20 cellular contexts compared by ENCODE assay signal in the genomic region with DNA sequence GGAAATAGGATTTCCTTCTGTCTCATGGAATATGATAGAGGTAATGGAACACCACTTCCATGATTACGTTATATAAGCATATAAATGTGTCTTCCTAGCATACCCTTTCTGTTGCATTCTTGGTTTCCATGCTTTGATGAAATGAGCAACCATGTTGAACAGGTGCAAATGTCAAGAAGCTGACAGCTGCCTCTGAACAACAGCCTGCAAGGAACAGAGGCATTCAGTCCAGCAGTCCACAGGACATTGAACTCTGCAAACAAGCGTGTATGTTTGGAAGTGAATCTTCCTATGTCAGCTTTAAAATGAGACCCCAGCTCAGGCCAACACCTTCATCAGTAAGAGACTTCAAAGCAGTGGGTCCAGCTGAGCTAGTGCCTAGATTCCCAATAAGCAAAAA.
DNase-seq lines count a peak whose midpoint lies in the region; ATAC-seq, FAIRE-seq and TF ChIP-seq lines count a peak whose summit lies in the region.
"Had no signal": no experiment of that assay in that cellular context is flagged by ENCODE, and none has a peak within 500 bp of the region (broad histone marks: within the 10 kb centered on the region; RNA-seq: fewer than 3 reads in every experiment).

No MANE protein-coding gene starts in this region.

- no peak overlapping the region for H3K4me2 ChIP-seq in HepG2 (ENCODE audit: low read depth, low read length)
- H3K4me2 ChIP-seq: A549; BLaER1 treated with 17β-estradiol and CSF1 and Interleukin-3, amounts not matched to agents 10 nM and 100 nM had no signal

- no peaks in the 10 kb centered on the region for H3K79me2 ChIP-seq in HepG2 (ENCODE audit: insufficient read depth, low read length)

- H3K4me1 ChIP-seq in HepG2 (ENCODE audit: insufficient read depth, low read length): peaks cover 26% of the 10 kb centered on the region
- H3K4me1 ChIP-seq in right lobe of liver: no peaks in the 10 kb centered on the region
- H3K4me1 ChIP-seq: A549; BLaER1 treated with 17β-estradiol and CSF1 and Interleukin-3, amounts not matched to agents 10 nM and 100 nM; Caco-2 had no signal

- H3K27ac ChIP-seq in HepG2 (ENCODE audit: extremely low read length, insufficient read depth, low read length) (no peak overlapping the region), right lobe of liver (no peak overlapping the region)
- H3K27ac ChIP-seq: 22Rv1; A549; BLaER1 treated with 17β-estradiol and CSF1 and Interleukin-3, amounts not matched to agents 10 nM and 100 nM; C4-2B had no signal

- H3K4me3 ChIP-seq in HepG2 (replicated peaks in 1 of 3; ENCODE audit: insufficient read depth in 1 of 3, low read depth in 2 of 3, low read length in 3 of 3) (no peak overlapping the region), right lobe of liver (no peak overlapping the region)
- H3K4me3 ChIP-seq: A549; BLaER1 treated with 17β-estradiol and CSF1 and Interleukin-3, amounts not matched to agents 10 nM and 100 nM had no signal

- intact Hi-C loops in HepG2 (cut with micrococcal nuclease; ENCODE audit: unreplicated experiment): no loop called here
- intact Hi-C loops in right lobe of liver (cut with DNase I): no loop called here

- TF ChIP-seq EP300 in HepG2 (IDR thresholded peaks at IDR 0.05; ENCODE audit: low read depth in 2 of 2, low read length in 2 of 2) (no peak), HepG2 (CRISPR knock-in tag; IDR thresholded peaks at IDR 0.05; ENCODE audit: borderline replicate concordance) (no peak)

- no peak for TF ChIP-seq RAD21 in HepG2 (CRISPR knock-in tag; IDR thresholded peaks at IDR 0.05)

- H3K9ac ChIP-seq in HepG2 (ENCODE audit: insufficient read depth, low read depth, low read length): no peak overlapping the region
- H3K9ac ChIP-seq: BLaER1 treated with 17β-estradiol and CSF1 and Interleukin-3, amounts not matched to agents 10 nM and 100 nM had no signal

- DNase-seq in HepG2 (ENCODE audit: low spot score) (no peak), right lobe of liver (no peak), myocyte (ENCODE audit: low read depth) (peak; percentile 56), GM20000 (ENCODE audit: low spot score) (no peak), NCI-H2029 treated with DMSO at 0.1 percent for 48 hours (lab: John Stamatoyannopoulos, UW) (no peak)
- DNase-seq: AML-193; Caco-2; Calu3; CD4-positive, alpha-beta T cell; CD8-positive, alpha-beta T cell; DMS79 treated with DMSO at 0.1 percent for 48 hours; GF-D8 had no signal

- CTCF ChIA-PET in HepG2 (lab: Yijun Ruan, JAX; ENCODE audit: low intra/inter-chr PET ratio, low total read pairs): no interaction called here

- POLR2A ChIA-PET in HepG2 (lab: Yijun Ruan, JAX): interaction anchor here (1.0 kb wide), 1 partner anchor 116 kb away, joined by 3 read pairs; no protein-coding TSS in a partner anchor

- no TSS peak for BruUV-seq in HepG2 (replicated peaks; lab: Mats Ljungman, UMichigan)

- TF ChIP-seq CTCF in HepG2 (CRISPR knock-in tag; IDR thresholded peaks at IDR 0.05) (no peak), right lobe of liver (IDR thresholded peaks at IDR 0.05) (no peak), GM20000 (IDR thresholded peaks at IDR 0.05; ENCODE audit: extremely low read depth, missing control alignments) (no peak)

- H3K27me3 ChIP-seq in HepG2 (ENCODE audit: control insufficient read depth in 1 of 2, insufficient read depth in 2 of 2, low read length in 2 of 2) (no peaks in the 10 kb centered on the region), right lobe of liver (no peaks in the 10 kb centered on the region)
- H3K27me3 ChIP-seq: BLaER1 treated with 17β-estradiol and CSF1 and Interleukin-3, amounts not matched to agents 10 nM and 100 nM had no signal

- no peaks in the 10 kb centered on the region for H4K20me1 ChIP-seq in HepG2 (ENCODE audit: insufficient read depth, low read length)
- H4K20me1 ChIP-seq: BLaER1 treated with 17β-estradiol and CSF1 and Interleukin-3, amounts not matched to agents 10 nM and 100 nM had no signal

- H3K9me3 ChIP-seq in HepG2 (ENCODE audit: low read length) (no peaks in the 10 kb centered on the region), right lobe of liver (no peaks in the 10 kb centered on the region)
- H3K9me3 ChIP-seq: A549; BLaER1 treated with 17β-estradiol and CSF1 and Interleukin-3, amounts not matched to agents 10 nM and 100 nM; Caco-2 had no signal

- ATAC-seq in HepG2: peak; percentile 70
- ATAC-seq in right lobe of liver: no peak
- ATAC-seq: A549; CD8-positive, alpha-beta T cell had no signal

- in situ Hi-C loops in HepG2 (cut with HindIII; ENCODE audit: extremely low pct_ligation_motif_present, low pct_unique_long_range_greater_than_20kb): no loop called here

- TF ChIP-seq POLR2A in HepG2 (IDR thresholded peaks at IDR 0.05; ENCODE audit: insufficient read depth in 1 of 2, low read depth in 2 of 2, low read length in 2 of 2) (no peak), right lobe of liver (IDR thresholded peaks at IDR 0.05) (no peak)

- H3K36me3 ChIP-seq in HepG2 (replicated peaks in 1 of 2; ENCODE audit: control insufficient read depth in 1 of 2, insufficient read depth in 2 of 2, low read length in 2 of 2): no peaks in the 10 kb centered on the region
- no peaks in the 10 kb centered on the region for H3K36me3 ChIP-seq in right lobe of liver
- H3K36me3 ChIP-seq: BLaER1 treated with 17β-estradiol and CSF1 and Interleukin-3, amounts not matched to agents 10 nM and 100 nM had no signal

- FAIRE-seq in HepG2 (lab: Jason Lieb, UNC): peak; percentile 62
- FAIRE-seq: A549, D721Med, G401.6, GM12892, GM18507 had no signal

- H2AFZ ChIP-seq in HepG2 (ENCODE audit: low read length): no peak overlapping the region

- 71% methylated on average over 2 of the region's 2 CpGs for WGBS in HepG2 (ENCODE audit: low lambda C conversion rate)
- WGBS in right lobe of liver (ENCODE audit: insufficient coverage, low coverage, low lambda C conversion rate, missing lambda C conversion rate): no CpG with 5 or more reads among the region's 2 CpGs

TF ChIP-seq in HepG2, 621 proteins besides CTCF, POLR2A, EP300 and RAD21:
- TF ChIP-seq MAFF (IDR thresholded peaks at IDR 0.05; ENCODE audit: low read depth, low read length): peak; percentile 18; the same call in 1 of the 2 replicates
- peak; percentile 47; the same call in 1 of the 2 replicates for TF ChIP-seq HNF4A (CRISPR knock-in tag; IDR thresholded peaks at IDR 0.05)
- TF ChIP-seq ZIK1 (CRISPR knock-in tag; IDR thresholded peaks at IDR 0.05; ENCODE audit: borderline replicate concordance, low read depth): no peak
- TF ChIP-seq, protein P1, sequence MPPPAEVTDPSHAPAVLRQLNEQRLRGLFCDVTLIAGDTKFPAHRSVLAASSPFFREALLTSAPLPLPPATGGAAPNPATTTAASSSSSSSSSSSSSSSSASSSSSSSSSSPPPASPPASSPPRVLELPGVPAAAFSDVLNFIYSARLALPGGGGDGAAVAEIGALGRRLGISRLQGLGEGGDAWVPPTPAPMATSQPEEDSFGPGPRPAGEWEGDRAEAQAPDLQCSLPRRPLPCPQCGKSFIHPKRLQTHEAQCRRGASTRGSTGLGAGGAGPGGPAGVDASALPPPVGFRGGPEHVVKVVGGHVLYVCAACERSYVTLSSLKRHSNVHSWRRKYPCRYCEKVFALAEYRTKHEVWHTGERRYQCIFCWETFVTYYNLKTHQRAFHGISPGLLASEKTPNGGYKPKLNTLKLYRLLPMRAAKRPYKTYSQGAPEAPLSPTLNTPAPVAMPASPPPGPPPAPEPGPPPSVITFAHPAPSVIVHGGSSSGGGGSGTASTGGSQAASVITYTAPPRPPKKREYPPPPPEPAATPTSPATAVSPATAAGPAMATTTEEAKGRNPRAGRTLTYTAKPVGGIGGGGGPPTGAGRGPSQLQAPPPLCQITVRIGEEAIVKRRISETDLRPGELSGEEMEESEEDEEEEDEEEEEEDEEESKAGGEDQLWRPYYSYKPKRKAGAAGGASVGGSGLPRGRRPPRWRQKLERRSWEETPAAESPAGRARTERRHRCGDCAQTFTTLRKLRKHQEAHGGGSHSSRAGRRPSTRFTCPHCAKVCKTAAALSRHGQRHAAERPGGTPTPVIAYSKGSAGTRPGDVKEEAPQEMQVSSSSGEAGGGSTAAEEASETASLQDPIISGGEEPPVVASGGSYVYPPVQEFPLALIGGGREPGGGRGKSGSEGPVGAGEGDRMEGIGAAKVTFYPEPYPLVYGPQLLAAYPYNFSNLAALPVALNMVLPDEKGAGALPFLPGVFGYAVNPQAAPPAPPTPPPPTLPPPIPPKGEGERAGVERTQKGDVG (CRISPR knock-in tag; IDR thresholded peaks at IDR 0.05; ENCODE audit: borderline replicate concordance): no peak
- no peak for TF ChIP-seq ZZZ3 (CRISPR knock-in tag; IDR thresholded peaks at IDR 0.05; ENCODE audit: borderline replicate concordance)
- TF ChIP-seq NFKBIZ (CRISPR knock-in tag; IDR thresholded peaks at IDR 0.05): no peak
- 0 out of 2 replicates have a peak, but pooled peaks have one; percentile 19 for TF ChIP-seq GATAD2A (CRISPR knock-in tag; IDR thresholded peaks at IDR 0.05)
- 0 out of 2 replicates have a peak, but pooled peaks have one; percentile 26 for TF ChIP-seq ZNF644 (CRISPR knock-in tag; IDR thresholded peaks at IDR 0.05; ENCODE audit: low read depth)
- TF ChIP-seq ZBTB1 (CRISPR knock-in tag; IDR thresholded peaks at IDR 0.05; ENCODE audit: borderline replicate concordance): no peak
- TF ChIP-seq, protein P2, sequence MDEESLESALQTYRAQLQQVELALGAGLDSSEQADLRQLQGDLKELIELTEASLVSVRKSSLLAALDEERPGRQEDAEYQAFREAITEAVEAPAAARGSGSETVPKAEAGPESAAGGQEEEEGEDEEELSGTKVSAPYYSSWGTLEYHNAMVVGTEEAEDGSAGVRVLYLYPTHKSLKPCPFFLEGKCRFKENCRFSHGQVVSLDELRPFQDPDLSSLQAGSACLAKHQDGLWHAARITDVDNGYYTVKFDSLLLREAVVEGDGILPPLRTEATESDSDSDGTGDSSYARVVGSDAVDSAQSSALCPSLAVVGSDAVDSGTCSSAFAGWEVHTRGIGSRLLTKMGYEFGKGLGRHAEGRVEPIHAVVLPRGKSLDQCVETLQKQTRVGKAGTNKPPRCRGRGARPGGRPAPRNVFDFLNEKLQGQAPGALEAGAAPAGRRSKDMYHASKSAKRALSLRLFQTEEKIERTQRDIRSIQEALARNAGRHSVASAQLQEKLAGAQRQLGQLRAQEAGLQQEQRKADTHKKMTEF (CRISPR knock-in tag; IDR thresholded peaks at IDR 0.05): no peak
TF ChIP-seq in HepG2: peak in this region for 4.
